1 cellular context compared by ENCODE assay signal in genomic region chr10:103578782-103579382, GRCh38.
TF ChIP-seq lines count a peak whose summit lies in the region.

No MANE protein-coding gene starts in this region.

TF ChIP-seq in HepG2, 621 proteins besides CTCF, POLR2A, EP300 and RAD21 (continued from another document and continues in another):
- no peak for TF ChIP-seq E2F1 (CRISPR knock-in tag; IDR thresholded peaks at IDR 0.05)
- TF ChIP-seq ZFP90 (CRISPR knock-in tag; IDR thresholded peaks at IDR 0.05; ENCODE audit: borderline replicate concordance): no peak
- TF ChIP-seq ZNF780A (CRISPR knock-in tag; IDR thresholded peaks at IDR 0.05): no peak
- no peak for TF ChIP-seq TOE1 (CRISPR knock-in tag; IDR thresholded peaks at IDR 0.05)
- TF ChIP-seq ZNF670 (CRISPR knock-in tag; IDR thresholded peaks at IDR 0.05; ENCODE audit: borderline replicate concordance): no peak
- TF ChIP-seq KMT2B (CRISPR knock-in tag; IDR thresholded peaks at IDR 0.05): no peak
- no peak for TF ChIP-seq USF2 (IDR thresholded peaks at IDR 0.05; ENCODE audit: low read depth, low read length)
- no peak for TF ChIP-seq USF2 (CRISPR knock-in tag; IDR thresholded peaks at IDR 0.05; ENCODE audit: borderline replicate concordance)
- no peak for TF ChIP-seq CBX5 (CRISPR knock-in tag; IDR thresholded peaks at IDR 0.05; ENCODE audit: borderline replicate concordance)
- 0 out of 2 replicates have a peak, but pooled peaks have one; percentile 25 for TF ChIP-seq PHF20 (CRISPR knock-in tag; IDR thresholded peaks at IDR 0.05)
- TF ChIP-seq ZNF546 (CRISPR knock-in tag; conservative IDR thresholded peaks at IDR 0.05): no peak
- no peak for TF ChIP-seq TEF (CRISPR knock-in tag; IDR thresholded peaks at IDR 0.05)
- peak; percentile 57; the same call in 1 of the 2 replicates for TF ChIP-seq MEIS2 (CRISPR knock-in tag; IDR thresholded peaks at IDR 0.05)
- no peak for TF ChIP-seq CHD2 (IDR thresholded peaks at IDR 0.05; ENCODE audit: low read depth, low read length)
- TF ChIP-seq MAFG (CRISPR knock-in tag; IDR thresholded peaks at IDR 0.05): no peak
- TF ChIP-seq ARNT2 (CRISPR knock-in tag; IDR thresholded peaks at IDR 0.05; ENCODE audit: low read depth): 0 out of 2 replicates have a peak, but pooled peaks have one; percentile 43
- TF ChIP-seq ZNF576 (CRISPR knock-in tag; IDR thresholded peaks at IDR 0.05): no peak
- peak; percentile 69; the same call in 1 of the 2 replicates for TF ChIP-seq MEIS1 (CRISPR knock-in tag; IDR thresholded peaks at IDR 0.05; ENCODE audit: borderline replicate concordance)
- no peak for TF ChIP-seq MNT (IDR thresholded peaks at IDR 0.05)
- TF ChIP-seq MBD4 (IDR thresholded peaks at IDR 0.05; ENCODE audit: borderline replicate concordance, low read length): no peak
- TF ChIP-seq LCORL (IDR thresholded peaks at IDR 0.05): no peak
- TF ChIP-seq LCORL (CRISPR knock-in tag; IDR thresholded peaks at IDR 0.05): peak; percentile 98
- TF ChIP-seq ZNF326 (CRISPR knock-in tag; IDR thresholded peaks at IDR 0.05; ENCODE audit: borderline replicate concordance): no peak
- peak; percentile 79 for TF ChIP-seq ZNF792 (CRISPR knock-in tag; IDR thresholded peaks at IDR 0.05)
- TF ChIP-seq ZNF234 (CRISPR knock-in tag; conservative IDR thresholded peaks at IDR 0.05): no peak
- TF ChIP-seq GLMP (CRISPR knock-in tag; IDR thresholded peaks at IDR 0.05; ENCODE audit: borderline replicate concordance): no peak
- TF ChIP-seq SPEN (CRISPR knock-in tag; IDR thresholded peaks at IDR 0.05; ENCODE audit: low read depth): peak; percentile 49; the same call in 1 of the 2 replicates
- TF ChIP-seq ZBTB46 (CRISPR knock-in tag; IDR thresholded peaks at IDR 0.05; ENCODE audit: borderline replicate concordance): no peak
- TF ChIP-seq PAX8 (CRISPR knock-in tag; IDR thresholded peaks at IDR 0.05; ENCODE audit: borderline replicate concordance): no peak
- TF ChIP-seq AKAP8 (CRISPR knock-in tag; IDR thresholded peaks at IDR 0.05): no peak
- TF ChIP-seq NFIC (IDR thresholded peaks at IDR 0.05; ENCODE audit: low read length): no peak
- no peak for TF ChIP-seq ZNF607 (CRISPR knock-in tag; IDR thresholded peaks at IDR 0.05; ENCODE audit: borderline replicate concordance)
- TF ChIP-seq ZNF318 (CRISPR knock-in tag; IDR thresholded peaks at IDR 0.05): no peak
- no peak for TF ChIP-seq ZNF275 (CRISPR knock-in tag; IDR thresholded peaks at IDR 0.05; ENCODE audit: borderline replicate concordance)
- no peak for TF ChIP-seq ZNF367 (CRISPR knock-in tag; IDR thresholded peaks at IDR 0.05; ENCODE audit: borderline replicate concordance)
- TF ChIP-seq ZFYVE20 (CRISPR knock-in tag; IDR thresholded peaks at IDR 0.05; ENCODE audit: borderline replicate concordance, low read depth): no peak
- no peak for TF ChIP-seq ZBTB3 (CRISPR knock-in tag; IDR thresholded peaks at IDR 0.05; ENCODE audit: borderline replicate concordance, low read depth)
- TF ChIP-seq HNF4A (CRISPR knock-in tag; IDR thresholded peaks at IDR 0.05): no peak
- TF ChIP-seq ZNF264 (CRISPR knock-in tag; IDR thresholded peaks at IDR 0.05): no peak
- no peak for TF ChIP-seq ATF7-NPFF (CRISPR knock-in tag; IDR thresholded peaks at IDR 0.05; ENCODE audit: low read depth)
- TF ChIP-seq THAP9 (CRISPR knock-in tag; IDR thresholded peaks at IDR 0.05; ENCODE audit: borderline replicate concordance): no peak
- no peak for TF ChIP-seq SP2 (CRISPR knock-in tag; IDR thresholded peaks at IDR 0.05)
- no peak for TF ChIP-seq SMARCC2 (IDR thresholded peaks at IDR 0.05)
